Comparison of ENCODE assay signal across 8 cellular contexts in the genomic region with DNA sequence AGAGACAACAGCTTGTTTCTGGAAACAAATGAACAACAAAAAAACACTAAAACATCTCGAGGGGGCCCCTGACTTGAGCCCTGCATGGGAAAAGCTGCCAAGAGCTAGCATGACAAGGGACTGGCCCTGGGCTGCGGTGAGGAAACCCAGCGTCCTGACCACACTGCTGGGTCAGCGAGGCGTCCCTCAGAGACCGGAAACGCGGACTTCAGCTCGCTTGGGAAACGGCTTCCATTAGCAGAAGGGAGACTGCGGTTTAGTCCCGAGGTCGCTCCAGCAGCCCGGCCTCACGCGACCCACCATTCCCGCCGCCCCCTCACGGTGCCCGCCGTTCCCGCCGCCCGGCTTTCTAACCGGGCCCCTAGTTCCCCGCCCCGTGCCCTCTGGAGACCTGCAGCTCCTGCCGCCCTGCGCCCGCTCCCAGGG. TPM values are rescaled to one million over a fixed set of nuclear protein-coding genes. Genes with fewer than 3 reads are reported as not detected.
DNase-seq lines count a peak whose midpoint lies in the region; ATAC-seq, FAIRE-seq and TF ChIP-seq lines count a peak whose summit lies in the region.

No MANE protein-coding gene starts in this region.

- H3K4me1 ChIP-seq in endothelial cell of umbilical vein (ENCODE audit: control insufficient read depth, extremely low read depth, insufficient read depth, low read length): peaks cover 11% of the 10 kb centered on the region

- intact Hi-C loops in endothelial cell of umbilical vein (cut with micrococcal nuclease): loop anchor here (10.0 kb wide), 1 partner anchor 514 kb away; no protein-coding TSS in a partner anchor

- peak overlapping the region; percentile 100 for H2AFZ ChIP-seq in endothelial cell of umbilical vein (ENCODE audit: low read depth, low read length)

- dilution Hi-C loops in endothelial cell of umbilical vein (cut with MboI; ENCODE audit: extremely low pct_ligation_motif_present, low sequenced_read_pairs): no loop called here

- H3K27me3 ChIP-seq in HL-60 (ENCODE audit: insufficient read depth, poor library complexity, severe bottlenecking) (no peaks in the 10 kb centered on the region), endothelial cell of umbilical vein (ENCODE audit: control insufficient read depth in 2 of 2, insufficient read depth in 2 of 2, low read length in 2 of 2) (no peaks in the 10 kb centered on the region)

- POLR2A ChIA-PET in endothelial cell of umbilical vein (lab: Charles Lee): interaction anchor here (1.2 kb wide), 2 partner anchors 558 to 887 kb away, joined by 3 read pairs; partner anchors contain the start of gene EPSTI1

- no peaks in the 10 kb centered on the region for H3K36me3 ChIP-seq in endothelial cell of umbilical vein (ENCODE audit: control insufficient read depth in 2 of 2, extremely low read depth in 1 of 2, insufficient read depth in 2 of 2, low read length in 2 of 2)

- H3K9me3 Mint-ChIP-seq in memory B cell: no peaks in the 10 kb centered on the region
- no peaks in the 10 kb centered on the region for H3K9me3 Mint-ChIP-seq in stimulated activated naive CD8-positive, alpha-beta T cell treated with anti-CD3 and anti-CD28 coated beads, Interleukin-15, Interleukin-2, amounts not matched to agents 100 ng/mL and 50 ng/mL, for 24 hours

- CTCF ChIA-PET in endothelial cell of umbilical vein (lab: Charles Lee): interaction anchor here (0.8 to 3.1 kb wide), 9 partner anchors 9 to 1283 kb away, joined by 3 to 11 read pairs (median 5); no protein-coding TSS in a partner anchor

- no peak for TF ChIP-seq POLR2A in endothelial cell of umbilical vein (IDR thresholded peaks at IDR 0.05; ENCODE audit: low read depth, low read length)

- DNase-seq in Daoy (ENCODE audit: low read depth) (peak; percentile 78), HL-60 (ENCODE audit: low read depth in 1 of 2, low spot score in 1 of 2) (peak; percentile 16 to 79), UCSD-AML1 (lab: John Stamatoyannopoulos, UW; ENCODE audit: unreplicated experiment) (peak; percentile 75), endothelial cell of umbilical vein (ENCODE audit: low read depth, low spot score) (peak; percentile 64), memory B cell (ENCODE audit: low spot score in 2 of 2) (no peak), T-helper 9 cell (no peak)

- H3K27ac Mint-ChIP-seq in memory B cell: peak overlapping the region; percentile 98
- peak overlapping the region; percentile 90 for H3K27ac Mint-ChIP-seq in stimulated activated naive CD8-positive, alpha-beta T cell treated with anti-CD3 and anti-CD28 coated beads, Interleukin-15, Interleukin-2, amounts not matched to agents 100 ng/mL and 50 ng/mL, for 24 hours

- peak overlapping the region; percentile 97 for H3K4me3 Mint-ChIP-seq in memory B cell
- H3K4me3 Mint-ChIP-seq in stimulated activated naive CD8-positive, alpha-beta T cell treated with anti-CD3 and anti-CD28 coated beads, Interleukin-15, Interleukin-2, amounts not matched to agents 100 ng/mL and 50 ng/mL, for 24 hours: peak overlapping the region; percentile 85

- H3K9ac ChIP-seq in endothelial cell of umbilical vein (replicated peaks; ENCODE audit: extremely low read depth, insufficient read depth, low read length): peak overlapping the region; percentile 98

- no peaks in the 10 kb centered on the region for H3K9me1 ChIP-seq in endothelial cell of umbilical vein (replicated peaks; ENCODE audit: control insufficient read depth, extremely low read depth, insufficient read depth, low read length)

- H4K20me1 ChIP-seq in endothelial cell of umbilical vein (replicated peaks; ENCODE audit: control insufficient read depth, extremely low read depth, insufficient read depth, low read length): peaks cover 2% of the 10 kb centered on the region

- H3K27ac ChIP-seq in HL-60 (replicated peaks) (peak overlapping the region; percentile 91), endothelial cell of umbilical vein (ENCODE audit: insufficient read depth, low read depth, low read length) (peak overlapping the region; percentile 90)

- H3K4me3 ChIP-seq in HL-60 (replicated peaks; ENCODE audit: insufficient read depth, low read length) (peak overlapping the region; percentile 56), endothelial cell of umbilical vein (replicated peaks in 1 of 3; ENCODE audit: insufficient read depth in 1 of 3, low read depth in 1 of 3, low read length in 3 of 3) (peak overlapping the region; percentile 71 to 92 (median 76))

- BruUV-seq in endothelial cell of umbilical vein (replicated peaks; lab: Mats Ljungman, UMichigan): no TSS peak

- H3K4me2 ChIP-seq in endothelial cell of umbilical vein (ENCODE audit: insufficient read depth, low read length): peak overlapping the region; percentile 88

- no peaks in the 10 kb centered on the region for H3K36me3 Mint-ChIP-seq in memory B cell
- H3K36me3 Mint-ChIP-seq in stimulated activated naive CD8-positive, alpha-beta T cell treated with anti-CD3 and anti-CD28 coated beads, Interleukin-15, Interleukin-2, amounts not matched to agents 100 ng/mL and 50 ng/mL, for 24 hours (ENCODE audit: low read depth): no peaks in the 10 kb centered on the region

- ATAC-seq in GM19467 (IDR thresholded peaks at IDR 0.05; ENCODE audit: unreplicated experiment): peak; percentile 29
- no peak for ATAC-seq in memory B cell (ENCODE audit: low read depth)

- peak; percentile 69 for FAIRE-seq in endothelial cell of umbilical vein (lab: Jason Lieb, UNC)

- TF ChIP-seq CTCF in HL-60 (IDR thresholded peaks at IDR 0.05; ENCODE audit: insufficient read depth, low read length) (no peak), endothelial cell of umbilical vein (IDR thresholded peaks at IDR 0.05; ENCODE audit: extremely low read depth in 1 of 2, insufficient read depth in 1 of 2, low read depth in 1 of 2, low read length in 2 of 2) (no peak)

- H3K9me3 ChIP-seq in endothelial cell of umbilical vein (replicated peaks; ENCODE audit: control insufficient read depth, insufficient read depth, low read length): no peaks in the 10 kb centered on the region

- H3K27me3 Mint-ChIP-seq in memory B cell: no peaks in the 10 kb centered on the region
- H3K27me3 Mint-ChIP-seq in stimulated activated naive CD8-positive, alpha-beta T cell treated with anti-CD3 and anti-CD28 coated beads, Interleukin-15, Interleukin-2, amounts not matched to agents 100 ng/mL and 50 ng/mL, for 24 hours: peaks cover 21% of the 10 kb centered on the region

- no peaks in the 10 kb centered on the region for H3K79me2 ChIP-seq in endothelial cell of umbilical vein (ENCODE audit: control insufficient read depth, insufficient read depth, low read length)

- peaks cover 27% of the 10 kb centered on the region for H3K4me1 Mint-ChIP-seq in memory B cell
- H3K4me1 Mint-ChIP-seq in stimulated activated naive CD8-positive, alpha-beta T cell treated with anti-CD3 and anti-CD28 coated beads, Interleukin-15, Interleukin-2, amounts not matched to agents 100 ng/mL and 50 ng/mL, for 24 hours (ENCODE audit: low read depth): peaks cover 30% of the 10 kb centered on the region

TF ChIP-seq in endothelial cell of umbilical vein, 7 proteins besides CTCF, POLR2A, EP300 and RAD21:
- TF ChIP-seq GATA2 (IDR thresholded peaks at IDR 0.05; ENCODE audit: insufficient read depth, insufficient read length, low read depth, low read length) (no peak), POLR2AphosphoS5 (IDR thresholded peaks at IDR 0.05; ENCODE audit: insufficient read depth, low read depth, low read length) (no peak), FOS (IDR thresholded peaks at IDR 0.05; ENCODE audit: borderline replicate concordance, insufficient read depth, low read length) (no peak), EZH2 (IDR thresholded peaks at IDR 0.05; ENCODE audit: borderline replicate concordance, low read depth, low read length, severe bottlenecking) (no peak), JUN (IDR thresholded peaks at IDR 0.05; ENCODE audit: borderline replicate concordance, insufficient read depth, insufficient read length, low read depth) (no peak), MYC (IDR thresholded peaks at IDR 0.05; ENCODE audit: low read depth, low read length) (no peak)
- TF ChIP-seq, protein P1, sequence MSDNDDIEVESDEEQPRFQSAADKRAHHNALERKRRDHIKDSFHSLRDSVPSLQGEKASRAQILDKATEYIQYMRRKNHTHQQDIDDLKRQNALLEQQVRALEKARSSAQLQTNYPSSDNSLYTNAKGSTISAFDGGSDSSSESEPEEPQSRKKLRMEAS (IDR thresholded peaks at IDR 0.05; ENCODE audit: insufficient read depth, insufficient read length): no peak

RNA-seq across cellular contexts. Expression of gene CCDC122, which starts 0.6 kb away (rescaled TPM):
- total RNA-seq in Daoy (2014; rRNA removed; shearing (Covaris generic)): 3.3 and 6.0 TPM in 2 replicates
- total RNA-seq in endothelial cell of umbilical vein: 5.1 and 7.5 TPM in 2 replicates
- polyA plus RNA-seq in endothelial cell of umbilical vein: 0.41 and 0.57 TPM in 2 replicates
- 0.43 and 0.58 TPM in 2 replicates for polyA plus RNA-seq in endothelial cell of umbilical vein (2011; cell fraction: cytosol; rRNA removed)
- polyA plus RNA-seq in endothelial cell of umbilical vein (2011; cell fraction: nucleus; rRNA removed): 2.1 and 2.3 TPM in 2 replicates
- polyA plus RNA-seq in endothelial cell of umbilical vein (2012): 4.9 and 6.7 TPM in 2 replicates
- polyA minus RNA-seq in endothelial cell of umbilical vein: 0.63 and 3.0 TPM in 2 replicates
- not detected for polyA minus RNA-seq in endothelial cell of umbilical vein (2011; cell fraction: cytosol; rRNA and poly(A)+ RNA removed)
- 2.2 and 4.6 TPM in 2 replicates for polyA minus RNA-seq in endothelial cell of umbilical vein (2011; cell fraction: nucleus; rRNA and poly(A)+ RNA removed)

RNA-seq across cellular contexts. Expression of gene LACC1, which starts 0.8 kb away (rescaled TPM):
- total RNA-seq in Daoy (2014; rRNA removed; shearing (Covaris generic)): 5.2 and 8.6 TPM in 2 replicates
- 3.8 and 4.0 TPM in 2 replicates for total RNA-seq in endothelial cell of umbilical vein
- 1.2 and 1.3 TPM in 2 replicates for polyA plus RNA-seq in endothelial cell of umbilical vein
- 1.9 TPM in 2 replicates for polyA plus RNA-seq in endothelial cell of umbilical vein (2011; cell fraction: cytosol; rRNA removed)
- polyA plus RNA-seq in endothelial cell of umbilical vein (2011; cell fraction: nucleus; rRNA removed): 3.5 and 4.8 TPM in 2 replicates
- polyA plus RNA-seq in endothelial cell of umbilical vein (2012): 5.1 and 5.3 TPM in 2 replicates
- 0.68 and 1.3 TPM in 2 replicates for polyA minus RNA-seq in endothelial cell of umbilical vein
- polyA minus RNA-seq in endothelial cell of umbilical vein (2011; cell fraction: cytosol; rRNA and poly(A)+ RNA removed): 0.72 TPM
- polyA minus RNA-seq in endothelial cell of umbilical vein (2011; cell fraction: nucleus; rRNA and poly(A)+ RNA removed): 1.8 and 3.1 TPM in 2 replicates

Comparison
In these comparisons a context has a peak if more than half of its experiments do, and no peak if none do; other contexts are left out.
1. DNase-seq: peak in Daoy (single experiment), HL-60 (2 of 2), UCSD-AML1 (single experiment) and endothelial cell of umbilical vein (single experiment); none in memory B cell (0 of 2) and T-helper 9 cell (single experiment).